Comparison of ENCODE assay signal across 2 cellular contexts in the genomic region with DNA sequence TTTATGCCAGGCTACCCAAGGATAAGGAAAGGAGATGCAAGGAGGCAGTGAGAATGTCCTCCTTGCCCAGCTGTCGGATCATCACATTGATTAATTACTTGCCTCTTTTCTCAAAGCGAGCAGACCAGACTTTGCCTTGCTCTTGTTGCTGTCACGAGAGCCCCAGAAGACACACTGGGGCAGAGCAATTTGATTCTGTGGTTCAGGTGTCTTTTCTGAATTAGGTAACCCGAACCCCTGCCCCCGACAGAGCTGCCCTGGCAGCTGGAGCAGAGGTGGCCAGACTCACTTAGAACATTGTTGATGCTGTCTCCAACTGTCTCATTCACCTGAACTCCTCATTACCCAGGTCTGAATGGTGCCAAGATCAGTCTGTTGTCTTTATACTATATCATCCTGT.
TF ChIP-seq lines count a peak whose summit lies in the region.

No MANE protein-coding gene starts in this region.

TF ChIP-seq in IMR-90, 13 proteins besides CTCF, POLR2A, EP300 and RAD21:
- TF ChIP-seq RFX5 (IDR thresholded peaks at IDR 0.05; ENCODE audit: low read depth, low read length) (no peak), RCOR1 (IDR thresholded peaks at IDR 0.05; ENCODE audit: insufficient replicate concordance, low read length) (no peak), NFE2L2 (IDR thresholded peaks at IDR 0.05; ENCODE audit: low read depth, low read length) (no peak), MAFK (IDR thresholded peaks at IDR 0.05; ENCODE audit: low read depth, low read length) (no peak), CHD1 (IDR thresholded peaks at IDR 0.05; ENCODE audit: low read depth, low read length) (no peak), CEBPB (IDR thresholded peaks at IDR 0.05; ENCODE audit: low read depth, low read length) (no peak), MXI1 (IDR thresholded peaks at IDR 0.05; ENCODE audit: borderline replicate concordance, low read depth, low read length) (no peak), BHLHE40 (IDR thresholded peaks at IDR 0.05; ENCODE audit: low read depth, low read length) (no peak), SMC3 (IDR thresholded peaks at IDR 0.05; ENCODE audit: low read depth, low read length) (no peak), MAZ (IDR thresholded peaks at IDR 0.05; ENCODE audit: borderline replicate concordance, low read depth, low read length) (no peak)
- TF ChIP-seq, protein P1, sequence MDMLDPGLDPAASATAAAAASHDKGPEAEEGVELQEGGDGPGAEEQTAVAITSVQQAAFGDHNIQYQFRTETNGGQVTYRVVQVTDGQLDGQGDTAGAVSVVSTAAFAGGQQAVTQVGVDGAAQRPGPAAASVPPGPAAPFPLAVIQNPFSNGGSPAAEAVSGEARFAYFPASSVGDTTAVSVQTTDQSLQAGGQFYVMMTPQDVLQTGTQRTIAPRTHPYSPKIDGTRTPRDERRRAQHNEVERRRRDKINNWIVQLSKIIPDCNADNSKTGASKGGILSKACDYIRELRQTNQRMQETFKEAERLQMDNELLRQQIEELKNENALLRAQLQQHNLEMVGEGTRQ (IDR thresholded peaks at IDR 0.05; ENCODE audit: low read depth, low read length): no peak
- TF ChIP-seq, protein P2, sequence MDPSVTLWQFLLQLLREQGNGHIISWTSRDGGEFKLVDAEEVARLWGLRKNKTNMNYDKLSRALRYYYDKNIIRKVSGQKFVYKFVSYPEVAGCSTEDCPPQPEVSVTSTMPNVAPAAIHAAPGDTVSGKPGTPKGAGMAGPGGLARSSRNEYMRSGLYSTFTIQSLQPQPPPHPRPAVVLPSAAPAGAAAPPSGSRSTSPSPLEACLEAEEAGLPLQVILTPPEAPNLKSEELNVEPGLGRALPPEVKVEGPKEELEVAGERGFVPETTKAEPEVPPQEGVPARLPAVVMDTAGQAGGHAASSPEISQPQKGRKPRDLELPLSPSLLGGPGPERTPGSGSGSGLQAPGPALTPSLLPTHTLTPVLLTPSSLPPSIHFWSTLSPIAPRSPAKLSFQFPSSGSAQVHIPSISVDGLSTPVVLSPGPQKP (IDR thresholded peaks at IDR 0.05; ENCODE audit: borderline replicate concordance, low read depth, low read length): no peak
TF ChIP-seq in IMR-90: peak in this region for 0.

TF ChIP-seq in H1, 55 proteins besides CTCF, POLR2A, EP300 and RAD21:
- TF ChIP-seq RFX5 (IDR thresholded peaks at IDR 0.05; ENCODE audit: borderline replicate concordance, low read depth, low read length) (no peak), SP4 (IDR thresholded peaks at IDR 0.05; ENCODE audit: low read length) (no peak), MAFK (IDR thresholded peaks at IDR 0.05; ENCODE audit: low read depth, low read length) (no peak), POU5F1 (IDR thresholded peaks at IDR 0.05; ENCODE audit: low read depth, low read length) (no peak), TCF12 (IDR thresholded peaks at IDR 0.05; ENCODE audit: low read depth, low read length) (no peak), CREB1 (IDR thresholded peaks at IDR 0.05) (no peak), ZNF274 (IDR thresholded peaks at IDR 0.05; ENCODE audit: borderline replicate concordance, extremely low read depth, low read length) (no peak)
